22 cellular contexts compared by ENCODE assay signal in the genomic region with DNA sequence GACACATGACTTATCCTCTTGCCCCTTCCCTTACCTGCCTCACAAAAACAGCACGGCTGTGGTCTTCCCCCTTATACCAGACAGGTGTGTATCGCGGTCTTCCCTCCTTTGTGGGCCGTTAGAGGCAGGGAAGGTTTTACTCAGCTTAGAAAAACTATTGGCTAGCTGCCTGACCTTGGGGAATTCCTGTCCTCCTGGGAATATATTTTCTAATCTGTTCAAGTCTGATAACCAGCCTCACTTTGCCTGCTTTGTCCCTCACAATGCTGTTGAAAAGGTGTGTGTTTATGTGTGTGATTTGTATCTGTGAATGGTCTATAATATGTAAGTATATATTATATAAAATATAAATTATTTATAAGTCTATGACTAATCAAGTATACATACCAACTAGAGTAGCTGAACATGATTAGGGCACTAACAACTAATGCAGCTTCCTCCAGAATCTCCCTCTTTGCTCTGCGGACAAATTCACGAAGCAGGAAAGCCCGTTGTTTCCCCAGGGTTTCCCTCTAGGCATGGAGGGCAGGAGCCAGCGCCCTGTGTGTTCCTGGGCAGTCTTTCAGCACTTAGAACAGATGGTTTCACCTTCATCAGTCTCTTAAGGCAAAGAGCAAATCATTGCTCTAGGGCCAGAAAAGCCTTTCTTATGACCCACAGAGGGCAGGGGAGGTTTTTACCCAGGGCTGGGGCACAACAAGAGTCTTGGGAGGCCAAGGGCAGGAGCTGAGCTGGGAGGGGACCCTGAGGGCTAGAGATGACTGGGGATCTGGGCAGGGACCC. TPM values are rescaled to one million over a fixed set of nuclear protein-coding genes. Genes with fewer than 3 reads are reported as not detected.
A peak's percentile ranks its signal among the peaks of the same experiment; 100 is the strongest.
DNase-seq lines count a peak whose midpoint lies in the region; ATAC-seq, FAIRE-seq and TF ChIP-seq lines count a peak whose summit lies in the region.
"Had no signal": no experiment of that assay in that cellular context is flagged by ENCODE, and none has a peak within 500 bp of the region (broad histone marks: within the 10 kb centered on the region; RNA-seq: fewer than 3 reads in every experiment).

No MANE protein-coding gene starts in this region.

- peak overlapping the region in 1 of 2 donors; percentile 2 for H3K4me3 ChIP-seq in right atrium auricular region
- H3K4me3 ChIP-seq in pancreas = peak overlapping the region in 1 of 4 donors; percentile 7
- H3K4me3 ChIP-seq: hepatocyte, upper lobe of right lung had no signal

- intact Hi-C loops in cardiac septum (cut with DNase I) = loop anchor here (2.0 to 5.0 kb wide), 2 partner anchors 127 to 190 kb away; no protein-coding TSS in a partner anchor
- intact Hi-C loops in pancreas (cut with DNase I) = loop anchor here in 2 of 3 donors (2.0 to 10.0 kb wide), 2 partner anchors 57 to 123 kb away; no protein-coding TSS in a partner anchor

- no peak overlapping the region for H3K4me3 Mint-ChIP-seq in brain
- H3K4me3 Mint-ChIP-seq: natural killer cell; stimulated activated naive CD8-positive, alpha-beta T cell treated with anti-CD3 and anti-CD28 coated beads, Interleukin-15, Interleukin-2, amounts not matched to agents 100 ng/mL and 50 ng/mL, for 24 hours had no signal

- H3K27ac Mint-ChIP-seq in brain = peak overlapping the region in 3 of 5 experiments; percentile 34 to 61 (median 35)
- H3K27ac Mint-ChIP-seq: natural killer cell; stimulated activated naive CD8-positive, alpha-beta T cell treated with anti-CD3 and anti-CD28 coated beads, Interleukin-15, Interleukin-2, amounts not matched to agents 100 ng/mL and 50 ng/mL, for 24 hours had no signal

- TF ChIP-seq CTCF in right atrium auricular region (IDR thresholded peaks at IDR 0.05) (no peak), brain (conservative IDR thresholded peaks at IDR 0.05) (no peak), pancreas (IDR thresholded peaks at IDR 0.05) (no peak)

- WGBS in pancreas, 2 donors = 15 to 19% methylated on average over 8 of the region's 8 CpGs

- no peaks in the 10 kb centered on the region for H3K36me3 ChIP-seq in right atrium auricular region
- no peaks in the 10 kb centered on the region for H3K36me3 ChIP-seq in pancreas
- H3K36me3 ChIP-seq: upper lobe of right lung had no signal

- H3K36me3 Mint-ChIP-seq in brain = no peaks in the 10 kb centered on the region
- H3K36me3 Mint-ChIP-seq: natural killer cell had no signal

- no peaks in the 10 kb centered on the region for H3K27me3 ChIP-seq in right atrium auricular region
- no peaks in the 10 kb centered on the region for H3K27me3 ChIP-seq in pancreas
- H3K27me3 ChIP-seq: hepatocyte, upper lobe of right lung had no signal

- peak in 3 of 4 donors; percentile 10 to 46 (median 22) for ATAC-seq in pancreas
- no peak for ATAC-seq in GM21367 (IDR thresholded peaks at IDR 0.05; ENCODE audit: unreplicated experiment)
- ATAC-seq: natural killer cell, SK-N-SH treated with all-trans-retinoic acid at 6 μM for 48 hours, upper lobe of right lung had no signal

- peaks cover 0 to 61% of the 10 kb centered on the region in 2 donors for H3K4me1 ChIP-seq in right atrium auricular region
- peaks cover 16 to 36% (median 29%) of the 10 kb centered on the region in 3 donors for H3K4me1 ChIP-seq in pancreas

- peaks cover 71% of the 10 kb centered on the region for H3K4me1 Mint-ChIP-seq in brain
- H3K4me1 Mint-ChIP-seq: natural killer cell had no signal

- H3K27ac ChIP-seq in right atrium auricular region (peak overlapping the region; percentile 83 to 94), pancreas (peak overlapping the region in 2 of 4 donors; percentile 39 to 74)
- H3K27ac ChIP-seq: hepatocyte, upper lobe of right lung had no signal

- DNase-seq in right atrium auricular region (ENCODE audit: low spot score) (peak; percentile 46), cardiac septum (ENCODE audit: low spot score) (no peak), pancreas (peak in 1 of 6 donors; percentile 64), GM03348 (ENCODE audit: low spot score) (no peak), DMS114 treated with DMSO at 0.1 percent for 48 hours (lab: John Stamatoyannopoulos, UW; ENCODE audit: unreplicated experiment) (no peak)
- DNase-seq: activated effector memory CD4-positive, alpha-beta T cell treated with Interleukin-2 at 50 U/mL for 16 hours; EL; KBM-7; mesendoderm; natural killer cell; NCI-H2081; NCI-H748 treated with DMSO at 0.1 percent for 48 hours; T-helper 9 cell; upper lobe of right lung had no signal

- no peaks in the 10 kb centered on the region for H3K9me3 ChIP-seq in right atrium auricular region
- H3K9me3 ChIP-seq in pancreas = no peaks in the 10 kb centered on the region
- H3K9me3 ChIP-seq: upper lobe of right lung had no signal

- FAIRE-seq in pancreas (lab: Jason Lieb, UNC) = no peak
- FAIRE-seq: keratinocyte, RCC 7860 had no signal

- H3K9me3 Mint-ChIP-seq in brain = peaks cover 0 to 4% (median 0%) of the 10 kb centered on the region in 5 experiments
- H3K9me3 Mint-ChIP-seq: natural killer cell; stimulated activated naive CD8-positive, alpha-beta T cell treated with anti-CD3 and anti-CD28 coated beads, Interleukin-15, Interleukin-2, amounts not matched to agents 100 ng/mL and 50 ng/mL, for 24 hours had no signal

- no peaks in the 10 kb centered on the region for H3K27me3 Mint-ChIP-seq in brain

RNA-seq across cellular contexts. Expression of a gene that starts 25.6 kb away (rescaled TPM):
- 10 to 100 TPM; 24.4 to 35.4 TPM for total RNA-seq in right atrium auricular region
- total RNA-seq in cardiac septum = 9.8 TPM
- polyA plus RNA-seq in brain (ENCODE audit: insufficient read depth, low read depth, low replicate concordance) = 7.1 TPM
- total RNA-seq in pancreas = 1 to 10 TPM in 2 of 6 donors, under 1 TPM in 4; 0.56 to 6.5 (median 0.83) TPM
- 1 to 10 TPM; 1.5 to 2.9 TPM for polyA plus RNA-seq in pancreas
- total RNA-seq: chondrocyte, natural killer cell had no signal
